1 cellular context compared by ENCODE assay signal in the genomic region with DNA sequence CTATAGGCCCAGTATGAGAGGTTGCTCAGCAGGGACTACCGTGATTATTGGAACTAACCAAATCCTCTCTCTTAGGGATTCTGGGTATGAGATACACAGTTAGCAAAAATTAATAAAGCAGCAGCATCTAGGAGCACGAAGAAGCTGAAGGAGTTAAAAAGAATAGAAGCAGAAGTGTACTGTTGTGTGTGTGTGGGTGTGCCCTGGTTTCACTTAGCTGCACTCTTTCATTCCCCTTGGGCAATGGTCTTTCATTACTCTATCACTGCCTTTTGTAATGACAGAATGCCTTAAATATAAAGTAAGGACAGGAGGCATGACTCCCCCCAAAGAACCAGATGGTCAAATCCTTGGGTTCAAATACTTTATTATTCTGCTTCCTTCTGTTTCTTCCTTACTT.
TF ChIP-seq lines count a peak whose summit lies in the region.

No MANE protein-coding gene starts in this region.

TF ChIP-seq in GM12878, 131 proteins besides CTCF, POLR2A, EP300 and RAD21 (continued from another document):
- TF ChIP-seq, protein P1, sequence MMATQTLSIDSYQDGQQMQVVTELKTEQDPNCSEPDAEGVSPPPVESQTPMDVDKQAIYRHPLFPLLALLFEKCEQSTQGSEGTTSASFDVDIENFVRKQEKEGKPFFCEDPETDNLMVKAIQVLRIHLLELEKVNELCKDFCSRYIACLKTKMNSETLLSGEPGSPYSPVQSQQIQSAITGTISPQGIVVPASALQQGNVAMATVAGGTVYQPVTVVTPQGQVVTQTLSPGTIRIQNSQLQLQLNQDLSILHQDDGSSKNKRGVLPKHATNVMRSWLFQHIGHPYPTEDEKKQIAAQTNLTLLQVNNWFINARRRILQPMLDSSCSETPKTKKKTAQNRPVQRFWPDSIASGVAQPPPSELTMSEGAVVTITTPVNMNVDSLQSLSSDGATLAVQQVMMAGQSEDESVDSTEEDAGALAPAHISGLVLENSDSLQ (IDR thresholded peaks at IDR 0.05), result no peak
- TF ChIP-seq, protein P2, sequence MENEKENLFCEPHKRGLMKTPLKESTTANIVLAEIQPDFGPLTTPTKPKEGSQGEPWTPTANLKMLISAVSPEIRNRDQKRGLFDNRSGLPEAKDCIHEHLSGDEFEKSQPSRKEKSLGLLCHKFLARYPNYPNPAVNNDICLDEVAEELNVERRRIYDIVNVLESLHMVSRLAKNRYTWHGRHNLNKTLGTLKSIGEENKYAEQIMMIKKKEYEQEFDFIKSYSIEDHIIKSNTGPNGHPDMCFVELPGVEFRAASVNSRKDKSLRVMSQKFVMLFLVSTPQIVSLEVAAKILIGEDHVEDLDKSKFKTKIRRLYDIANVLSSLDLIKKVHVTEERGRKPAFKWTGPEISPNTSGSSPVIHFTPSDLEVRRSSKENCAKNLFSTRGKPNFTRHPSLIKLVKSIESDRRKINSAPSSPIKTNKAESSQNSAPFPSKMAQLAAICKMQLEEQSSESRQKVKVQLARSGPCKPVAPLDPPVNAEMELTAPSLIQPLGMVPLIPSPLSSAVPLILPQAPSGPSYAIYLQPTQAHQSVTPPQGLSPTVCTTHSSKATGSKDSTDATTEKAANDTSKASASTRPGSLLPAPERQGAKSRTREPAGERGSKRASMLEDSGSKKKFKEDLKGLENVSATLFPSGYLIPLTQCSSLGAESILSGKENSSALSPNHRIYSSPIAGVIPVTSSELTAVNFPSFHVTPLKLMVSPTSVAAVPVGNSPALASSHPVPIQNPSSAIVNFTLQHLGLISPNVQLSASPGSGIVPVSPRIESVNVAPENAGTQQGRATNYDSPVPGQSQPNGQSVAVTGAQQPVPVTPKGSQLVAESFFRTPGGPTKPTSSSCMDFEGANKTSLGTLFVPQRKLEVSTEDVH (IDR thresholded peaks at IDR 0.05; ENCODE audit: low read depth, partially characterized antibody), result no peak
- TF ChIP-seq ZNF217 (IDR thresholded peaks at IDR 0.05) (no peak), SRF (IDR thresholded peaks at IDR 0.05; ENCODE audit: low read depth in 2 of 2, low read length in 2 of 2) (no peak), KLF5 (IDR thresholded peaks at IDR 0.05; ENCODE audit: partially characterized antibody) (no peak), MYC (IDR thresholded peaks at IDR 0.05; ENCODE audit: insufficient read depth, insufficient read length, insufficient replicate concordance, low read length, severe bottlenecking) (no peak), ZNF622 (IDR thresholded peaks at IDR 0.05) (no peak), SUPT20H (IDR thresholded peaks at IDR 0.05; ENCODE audit: borderline replicate concordance, control insufficient read depth, low read depth, low read length) (no peak), POLR2AphosphoS5 (IDR thresholded peaks at IDR 0.05; ENCODE audit: low read length) (no peak), HCFC1 (IDR thresholded peaks at IDR 0.05; ENCODE audit: low read length) (no peak), PAX8 (IDR thresholded peaks at IDR 0.05) (no peak)
- TF ChIP-seq, protein P3, sequence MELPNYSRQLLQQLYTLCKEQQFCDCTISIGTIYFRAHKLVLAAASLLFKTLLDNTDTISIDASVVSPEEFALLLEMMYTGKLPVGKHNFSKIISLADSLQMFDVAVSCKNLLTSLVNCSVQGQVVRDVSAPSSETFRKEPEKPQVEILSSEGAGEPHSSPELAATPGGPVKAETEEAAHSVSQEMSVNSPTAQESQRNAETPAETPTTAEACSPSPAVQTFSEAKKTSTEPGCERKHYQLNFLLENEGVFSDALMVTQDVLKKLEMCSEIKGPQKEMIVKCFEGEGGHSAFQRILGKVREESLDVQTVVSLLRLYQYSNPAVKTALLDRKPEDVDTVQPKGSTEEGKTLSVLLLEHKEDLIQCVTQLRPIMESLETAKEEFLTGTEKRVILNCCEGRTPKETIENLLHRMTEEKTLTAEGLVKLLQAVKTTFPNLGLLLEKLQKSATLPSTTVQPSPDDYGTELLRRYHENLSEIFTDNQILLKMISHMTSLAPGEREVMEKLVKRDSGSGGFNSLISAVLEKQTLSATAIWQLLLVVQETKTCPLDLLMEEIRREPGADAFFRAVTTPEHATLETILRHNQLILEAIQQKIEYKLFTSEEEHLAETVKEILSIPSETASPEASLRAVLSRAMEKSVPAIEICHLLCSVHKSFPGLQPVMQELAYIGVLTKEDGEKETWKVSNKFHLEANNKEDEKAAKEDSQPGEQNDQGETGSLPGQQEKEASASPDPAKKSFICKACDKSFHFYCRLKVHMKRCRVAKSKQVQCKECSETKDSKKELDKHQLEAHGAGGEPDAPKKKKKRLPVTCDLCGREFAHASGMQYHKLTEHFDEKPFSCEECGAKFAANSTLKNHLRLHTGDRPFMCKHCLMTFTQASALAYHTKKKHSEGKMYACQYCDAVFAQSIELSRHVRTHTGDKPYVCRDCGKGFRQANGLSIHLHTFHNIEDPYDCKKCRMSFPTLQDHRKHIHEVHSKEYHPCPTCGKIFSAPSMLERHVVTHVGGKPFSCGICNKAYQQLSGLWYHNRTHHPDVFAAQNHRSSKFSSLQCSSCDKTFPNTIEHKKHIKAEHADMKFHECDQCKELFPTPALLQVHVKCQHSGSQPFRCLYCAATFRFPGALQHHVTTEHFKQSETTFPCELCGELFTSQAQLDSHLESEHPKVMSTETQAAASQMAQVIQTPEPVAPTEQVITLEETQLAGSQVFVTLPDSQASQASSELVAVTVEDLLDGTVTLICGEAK (IDR thresholded peaks at IDR 0.05; ENCODE audit: borderline replicate concordance), result no peak
